8 cellular contexts compared by ENCODE assay signal in the genomic region with DNA sequence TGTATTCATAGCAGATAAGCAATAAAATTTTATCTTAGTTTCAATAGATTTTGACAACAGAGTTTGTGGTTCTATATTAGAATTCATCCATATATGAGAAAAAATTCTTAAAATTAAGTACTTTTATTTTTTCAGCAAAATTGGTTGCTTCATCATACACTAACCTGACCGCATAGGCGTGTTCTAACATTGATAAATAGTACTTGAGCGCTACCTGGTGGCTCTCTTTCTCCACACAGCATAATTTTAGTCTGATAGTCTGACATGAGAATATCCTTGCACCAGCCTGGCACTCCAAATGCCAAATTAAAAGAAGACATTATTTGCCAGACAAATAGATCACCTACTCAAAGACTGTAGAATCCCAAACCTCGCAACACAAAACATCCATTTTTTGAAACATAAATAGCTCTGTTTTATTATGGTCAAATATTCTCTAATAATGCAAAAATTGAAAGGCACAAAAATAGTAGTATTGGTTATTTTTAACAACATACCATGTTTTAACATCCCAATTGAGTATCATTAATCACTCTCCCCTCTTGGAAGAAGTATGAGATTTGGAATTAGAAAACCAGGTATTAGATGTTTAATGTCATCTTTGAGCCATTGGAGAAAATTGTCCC. TPM values are rescaled to one million over a fixed set of nuclear protein-coding genes. Genes with fewer than 3 reads are reported as not detected.
A peak's percentile ranks its signal among the peaks of the same experiment; 100 is the strongest.
DNase-seq lines count a peak whose midpoint lies in the region; ATAC-seq and TF ChIP-seq lines count a peak whose summit lies in the region.

No MANE protein-coding gene starts in this region.

- peak; percentile 72 for TF ChIP-seq CTCF in CD4-positive, alpha-beta T cell (IDR thresholded peaks at IDR 0.05)
- TF ChIP-seq CTCF in epithelial cell of esophagus (IDR thresholded peaks at IDR 0.05; ENCODE audit: insufficient read depth, low read depth, low read length, missing control alignments) (peak; percentile 72), testis (IDR thresholded peaks at IDR 0.05) (peak; percentile 52 to 77 (median 61))

- no peaks in the 10 kb centered on the region for H3K4me1 Mint-ChIP-seq in CD4-positive, alpha-beta T cell (ENCODE audit: low read depth)
- no peaks in the 10 kb centered on the region for H3K4me1 Mint-ChIP-seq in naive thymus-derived CD4-positive, alpha-beta T cell

- TF ChIP-seq POLR2A in testis (IDR thresholded peaks at IDR 0.05): no peak

- no peaks in the 10 kb centered on the region for H3K4me1 ChIP-seq in naive thymus-derived CD4-positive, alpha-beta T cell (ENCODE audit: control insufficient read depth in 2 of 2, insufficient read depth in 2 of 2, low read length in 2 of 2)
- H3K4me1 ChIP-seq in testis: no peaks in the 10 kb centered on the region

- DNase-seq in CD4-positive, alpha-beta T cell: peak; percentile 2 to 45 (median 33)
- peak; percentile 6 for DNase-seq in GM19240 (ENCODE audit: insufficient read length, low spot score)
- peak; percentile 30 for DNase-seq in HK-2 (ENCODE audit: unreplicated experiment)
- peak; percentile 75 for DNase-seq in NOMO-1 treated with DMSO at 0.1 percent for 48 hours (lab: John Stamatoyannopoulos, UW; ENCODE audit: unreplicated experiment)
- peak; percentile 9 for DNase-seq in activated CD8-positive, alpha-beta memory T cell treated with anti-CD3 and anti-CD28 coated beads, Interleukin-2, amount 50 U/mL, for 24 hours (ENCODE audit: extremely low read depth)
- DNase-seq in epithelial cell of esophagus (ENCODE audit: low read depth): peak; percentile 78
- DNase-seq in naive thymus-derived CD4-positive, alpha-beta T cell: peak in 8 of 9 donors; percentile 30 to 65 (median 57)
- DNase-seq in testis: peak; percentile 79

- H3K36me3 Mint-ChIP-seq in CD4-positive, alpha-beta T cell (ENCODE audit: low read depth): no peaks in the 10 kb centered on the region
- no peaks in the 10 kb centered on the region for H3K36me3 Mint-ChIP-seq in naive thymus-derived CD4-positive, alpha-beta T cell

- peaks cover 52% of the 10 kb centered on the region for H3K27me3 Mint-ChIP-seq in CD4-positive, alpha-beta T cell
- H3K27me3 Mint-ChIP-seq in naive thymus-derived CD4-positive, alpha-beta T cell: peaks cover 15 to 44% (median 27%) of the 10 kb centered on the region in 5 donors

- POLR2A ChIA-PET in CD4-positive, alpha-beta T cell (lab: Charles Lee): no interaction called here
- POLR2A ChIA-PET in naive thymus-derived CD4-positive, alpha-beta T cell (lab: Charles Lee): no interaction called here

- no peak overlapping the region for H3K27ac ChIP-seq in CD4-positive, alpha-beta T cell (ENCODE audit: low read depth, low read length)
- no peak overlapping the region for H3K27ac ChIP-seq in naive thymus-derived CD4-positive, alpha-beta T cell (ENCODE audit: low read depth, low read length)
- no peak overlapping the region for H3K27ac ChIP-seq in testis

- CTCF ChIA-PET in CD4-positive, alpha-beta T cell (lab: Charles Lee): no interaction called here
- CTCF ChIA-PET in naive thymus-derived CD4-positive, alpha-beta T cell (lab: Charles Lee): interaction anchor here (0.7 to 1.0 kb wide), 3 partner anchors 13 to 759 kb away, joined by 3 to 5 read pairs (median 4); no protein-coding TSS in a partner anchor

- H3K27me3 ChIP-seq in CD4-positive, alpha-beta T cell (ENCODE audit: control insufficient read depth, insufficient read depth, low read length): peaks cover 16% of the 10 kb centered on the region
- peaks cover 0 to 3% of the 10 kb centered on the region in 2 donors for H3K27me3 ChIP-seq in naive thymus-derived CD4-positive, alpha-beta T cell (ENCODE audit: control insufficient read depth in 2 of 2, insufficient read depth in 2 of 2, low read length in 2 of 2)
- H3K27me3 ChIP-seq in testis: no peaks in the 10 kb centered on the region

- H3K9me3 ChIP-seq in CD4-positive, alpha-beta T cell (ENCODE audit: control insufficient read depth, low read length): no peaks in the 10 kb centered on the region
- H3K9me3 ChIP-seq in naive thymus-derived CD4-positive, alpha-beta T cell (ENCODE audit: control insufficient read depth in 2 of 3, low read length in 3 of 3): no peaks in the 10 kb centered on the region
- H3K9me3 ChIP-seq in testis: no peaks in the 10 kb centered on the region

- no peak overlapping the region for H3K27ac Mint-ChIP-seq in CD4-positive, alpha-beta T cell
- no peak overlapping the region for H3K27ac Mint-ChIP-seq in naive thymus-derived CD4-positive, alpha-beta T cell

- peak; percentile 82 for ATAC-seq in CD4-positive, alpha-beta T cell (ENCODE audit: poor library complexity)
- peak; percentile 91 for ATAC-seq in naive thymus-derived CD4-positive, alpha-beta T cell

- H3K9me3 Mint-ChIP-seq in CD4-positive, alpha-beta T cell: no peaks in the 10 kb centered on the region
- H3K9me3 Mint-ChIP-seq in naive thymus-derived CD4-positive, alpha-beta T cell: no peaks in the 10 kb centered on the region

- no peak overlapping the region for H3K4me3 Mint-ChIP-seq in CD4-positive, alpha-beta T cell
- H3K4me3 Mint-ChIP-seq in naive thymus-derived CD4-positive, alpha-beta T cell: no peak overlapping the region

- no peaks in the 10 kb centered on the region for H3K36me3 ChIP-seq in naive thymus-derived CD4-positive, alpha-beta T cell (ENCODE audit: control insufficient read depth in 2 of 3, insufficient read depth in 3 of 3, low read length in 3 of 3)
- H3K36me3 ChIP-seq in testis (ENCODE audit: low read depth, missing control alignments): no peaks in the 10 kb centered on the region

- 37 to 42% methylated on average over 4 of the region's 4 CpGs for WGBS in testis, 2 donors

- intact Hi-C loops in CD4-positive, alpha-beta T cell (cut with DNase I, micrococcal nuclease): loop anchor here (1.0 to 5.0 kb wide), 5 partner anchors 229 to 1789 kb away; no protein-coding TSS in a partner anchor
- intact Hi-C loops in naive thymus-derived CD4-positive, alpha-beta T cell (cut with micrococcal nuclease): loop anchor here (1.0 to 5.0 kb wide), 9 partner anchors 76 to 1787 kb away; a partner anchor contains a TSS
- intact Hi-C loops in testis (cut with DNase I; ENCODE audit: low total_unique reads): loop anchor here (10.0 kb wide), 1 partner anchor 262 kb away; no protein-coding TSS in a partner anchor

- H3K4me3 ChIP-seq in epithelial cell of esophagus (ENCODE audit: low read length): no peak overlapping the region
- H3K4me3 ChIP-seq in naive thymus-derived CD4-positive, alpha-beta T cell (ENCODE audit: low read length): no peak overlapping the region
- H3K4me3 ChIP-seq in testis: no peak overlapping the region

RNA-seq across cellular contexts. Expression of a gene that starts 33.0 kb away (rescaled TPM):
- under 1 TPM in 1 of 2 experiments, not detected in 1; 0.06 TPM for total RNA-seq in CD4-positive, alpha-beta T cell
- total RNA-seq in naive thymus-derived CD4-positive, alpha-beta T cell: under 1 TPM in 1 of 5 experiments, not detected in 4; 0.08 TPM
- polyA plus RNA-seq in naive thymus-derived CD4-positive, alpha-beta T cell: under 1 TPM; 0.12 to 0.15 TPM
- total RNA-seq in testis: 1 to 10 TPM; 2.7 to 3.1 TPM
- polyA plus RNA-seq in testis (ENCODE audit: insufficient read depth, low read depth, low replicate concordance): 2.0 TPM

Comparison
In these comparisons a context has a peak if more than half of its experiments do, and no peak if none do; other contexts are left out.
1. DNase-seq: peak in every context shown above with its lines; median percentile 79 in testis; 78 in epithelial cell of esophagus; 75 in NOMO-1 treated with DMSO at 0.1 percent for 48 hours; 57 in naive thymus-derived CD4-positive, alpha-beta T cell; 33 in CD4-positive, alpha-beta T cell; 30 in HK-2; 9 in activated CD8-positive, alpha-beta memory T cell treated with anti-CD3 and anti-CD28 coated beads, Interleukin-2, amount 50 U/mL, for 24 hours; 6 in GM19240.